In the genomic region with DNA sequence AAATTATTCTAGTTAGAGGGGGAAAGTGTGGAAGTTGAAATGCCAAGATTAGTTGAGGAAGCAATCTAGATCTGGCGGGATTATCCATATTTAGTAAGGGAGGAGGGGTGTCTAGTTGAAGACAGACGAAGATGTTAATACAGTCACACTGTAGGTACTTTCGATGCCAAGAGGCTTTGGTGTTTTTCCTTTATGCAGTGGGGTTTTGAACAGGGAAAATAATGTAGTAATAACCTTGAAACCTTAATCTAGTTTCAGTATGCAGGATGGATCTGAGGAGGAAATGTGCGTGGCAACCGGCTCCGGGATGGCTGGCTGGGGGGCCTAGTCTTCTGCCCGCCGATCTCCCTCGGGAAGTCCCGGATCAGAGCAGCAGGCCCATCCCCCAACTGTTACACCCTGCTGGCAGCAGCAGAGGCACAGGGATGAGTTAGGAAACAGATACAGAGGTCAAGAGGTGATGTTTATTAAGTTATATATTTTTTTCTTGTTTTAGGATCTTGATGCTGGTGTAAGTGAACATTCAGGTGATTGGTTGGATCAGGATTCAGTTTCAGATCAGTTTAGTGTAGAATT, we compare ENCODE assay signal across 15 cellular contexts. TPM values are rescaled to one million over a fixed set of nuclear protein-coding genes. Genes with fewer than 3 reads are reported as not detected.
DNase-seq lines count a peak whose midpoint lies in the region; ATAC-seq and TF ChIP-seq lines count a peak whose summit lies in the region.
"Had no signal": no experiment of that assay in that cellular context is flagged by ENCODE, and none has a peak within 500 bp of the region (broad histone marks: within the 10 kb centered on the region; RNA-seq: fewer than 3 reads in every experiment).

No MANE protein-coding gene starts in this region.

- no peaks in the 10 kb centered on the region for H3K27me3 ChIP-seq in Panc1 (ENCODE audit: control insufficient read depth, insufficient read depth, low read length)
- no peaks in the 10 kb centered on the region for H3K27me3 ChIP-seq in brain microvascular endothelial cell (replicated peaks)
- H3K27me3 ChIP-seq: body of pancreas, dorsolateral prefrontal cortex had no signal

- no peaks in the 10 kb centered on the region for H3K4me1 ChIP-seq in Panc1 (ENCODE audit: control insufficient read depth, insufficient read depth, low read length)
- H3K4me1 ChIP-seq: body of pancreas had no signal

- no peak overlapping the region for H3K4me3 Mint-ChIP-seq in activated naive CD4-positive, alpha-beta T cell treated with anti-CD3 and anti-CD28 coated beads, Interleukin-2, amount 50 U/mL, for 24 hours
- H3K4me3 Mint-ChIP-seq in type B pancreatic cell = peak overlapping the region; percentile 22

- H3K36me3 ChIP-seq in Panc1 (ENCODE audit: control insufficient read depth, insufficient read depth, low read length) (peaks cover 51% of the 10 kb centered on the region), brain microvascular endothelial cell (replicated peaks) (peaks cover 84% of the 10 kb centered on the region)

- intact Hi-C loops in Panc1 (cut with micrococcal nuclease; ENCODE audit: unreplicated experiment) (no loop called here), posterior vena cava (cut with DNase I) (no loop called here)

- POLR2A ChIA-PET in Panc1 (lab: Charles Lee) = no interaction called here

- no peak for DNase-seq in activated naive CD4-positive, alpha-beta T cell treated with anti-CD3 and anti-CD28 coated beads, Interleukin-2, amount 50 U/mL, for 16 hours
- DNase-seq in Panc1 (ENCODE audit: low read depth, low spot score) = no peak
- peak; percentile 31 for DNase-seq in iPS-NIHi11 (ENCODE audit: low spot score)
- no peak for DNase-seq in type B pancreatic cell (ENCODE audit: extremely low spot score, unreplicated experiment)
- DNase-seq in posterior vena cava (ENCODE audit: low spot score) = no peak
- no peak for DNase-seq in brain microvascular endothelial cell
- DNase-seq: body of pancreas; DMS79; dorsolateral prefrontal cortex; NCI-H2081; stimulated activated CD4-positive, alpha-beta T cell treated with anti-CD3 and anti-CD28 coated beads, Interleukin-1b, Interleukin-23, amount 100 ng/mL, for 48 hours; T-helper 9 cell had no signal

- no peaks in the 10 kb centered on the region for H3K9me3 Mint-ChIP-seq in activated naive CD4-positive, alpha-beta T cell treated with anti-CD3 and anti-CD28 coated beads, Interleukin-2, amount 50 U/mL, for 24 hours
- peaks cover under 1% of the 10 kb centered on the region for H3K9me3 Mint-ChIP-seq in type B pancreatic cell

- peaks cover 17% of the 10 kb centered on the region for H3K4me1 Mint-ChIP-seq in activated naive CD4-positive, alpha-beta T cell treated with anti-CD3 and anti-CD28 coated beads, Interleukin-2, amount 50 U/mL, for 24 hours
- peaks cover 6% of the 10 kb centered on the region for H3K4me1 Mint-ChIP-seq in type B pancreatic cell (ENCODE audit: unreplicated experiment)

- H3K27ac Mint-ChIP-seq in activated naive CD4-positive, alpha-beta T cell treated with anti-CD3 and anti-CD28 coated beads, Interleukin-2, amount 50 U/mL, for 24 hours = peak overlapping the region; percentile 25
- H3K27ac Mint-ChIP-seq in type B pancreatic cell = peak overlapping the region; percentile 57

- TF ChIP-seq CTCF in Panc1 (IDR thresholded peaks at IDR 0.05) = no peak
- no peak for TF ChIP-seq CTCF in type B pancreatic cell (conservative IDR thresholded peaks at IDR 0.05)
- TF ChIP-seq CTCF in brain microvascular endothelial cell (IDR thresholded peaks at IDR 0.05; ENCODE audit: low read depth, low read length, missing control alignments) = no peak

- no peaks in the 10 kb centered on the region for H3K9me3 ChIP-seq in Panc1 (ENCODE audit: control insufficient read depth, insufficient read depth, low read depth, low read length)
- H3K9me3 ChIP-seq: body of pancreas had no signal

- H3K4me3 ChIP-seq in Panc1 (ENCODE audit: low read depth in 2 of 2, low read length in 2 of 2) (no peak overlapping the region), brain microvascular endothelial cell (ENCODE audit: low read depth, low read length) (no peak overlapping the region)
- H3K4me3 ChIP-seq: body of pancreas had no signal

- ATAC-seq in Panc1 (no peak), GM18870 (IDR thresholded peaks at IDR 0.05; ENCODE audit: unreplicated experiment) (no peak)
- ATAC-seq: body of pancreas, Right ventricle myocardium inferior had no signal

- H3K27ac ChIP-seq in Panc1 (ENCODE audit: low read length) (no peak overlapping the region), brain microvascular endothelial cell (no peak overlapping the region)
- H3K27ac ChIP-seq: body of pancreas had no signal

- CTCF ChIA-PET in Panc1 (lab: Charles Lee) = no interaction called here

- H3K36me3 Mint-ChIP-seq in activated naive CD4-positive, alpha-beta T cell treated with anti-CD3 and anti-CD28 coated beads, Interleukin-2, amount 50 U/mL, for 24 hours = peaks cover 22% of the 10 kb centered on the region
- H3K36me3 Mint-ChIP-seq in type B pancreatic cell = peaks cover 47% of the 10 kb centered on the region

- H3K27me3 Mint-ChIP-seq in activated naive CD4-positive, alpha-beta T cell treated with anti-CD3 and anti-CD28 coated beads, Interleukin-2, amount 50 U/mL, for 24 hours = no peaks in the 10 kb centered on the region
- H3K27me3 Mint-ChIP-seq in type B pancreatic cell = no peaks in the 10 kb centered on the region

- in situ Hi-C loops in Panc1 (cut with HindIII; ENCODE audit: low pct_unique_long_range_greater_than_20kb, low sequenced_read_pairs) = no loop called here
- in situ Hi-C loops in brain microvascular endothelial cell (cut with HindIII; ENCODE audit: low pct_ligation_motif_present, low sequenced_read_pairs) = no loop called here

- TSS peak; percentile 2 for BruUV-seq in Panc1 (replicated peaks; lab: Mats Ljungman, UMichigan)

RNA-seq across cellular contexts. Expression of gene MDM2, which starts 27.4 kb away (rescaled TPM):
- total RNA-seq in Panc1 (2021; ENCODE audit: unreplicated experiment) (101 TPM), type B pancreatic cell (ENCODE audit: low replicate concordance) (162 and 299 TPM in 2 replicates), posterior vena cava (100 to 1,000 TPM; 114 to 126 TPM)
- polyA plus RNA-seq in Panc1 (2012; ENCODE audit: insufficient read length) = 11.8 TPM
